ENCODE assay signal across 2 cellular contexts in genomic region chr13:27242642-27243185, GRCh38.
TF ChIP-seq lines count a peak whose summit lies in the region.

No MANE protein-coding gene starts in this region.

TF ChIP-seq in GM23338, 12 proteins besides CTCF, POLR2A, EP300 and RAD21:
- no peak for TF ChIP-seq POLR2AphosphoS5 (IDR thresholded peaks at IDR 0.05; ENCODE audit: low read depth)
- TF ChIP-seq ZNF114 (CRISPR knock-in tag; IDR thresholded peaks at IDR 0.05): no peak
TF ChIP-seq in GM23338: peak in this region for 0.

TF ChIP-seq in K562, 482 proteins besides CTCF, POLR2A, EP300 and RAD21 (continues in another document):
- 0 out of 4 replicates have a peak, but pooled peaks of 1 of the 2 experiments have one; percentile 34 for TF ChIP-seq TBL1XR1 (IDR thresholded peaks at IDR 0.05; ENCODE audit: low read length in 2 of 2)
- no peak for TF ChIP-seq PHF21A (IDR thresholded peaks at IDR 0.05; ENCODE audit: borderline replicate concordance, low read depth)
- TF ChIP-seq CBX3 (IDR thresholded peaks at IDR 0.05; ENCODE audit: borderline replicate concordance in 1 of 2, low read length in 2 of 2): no peak
- TF ChIP-seq TAL1 (IDR thresholded peaks at IDR 0.05): peak; percentile 80
- TF ChIP-seq ERF (CRISPR knock-in tag; IDR thresholded peaks at IDR 0.05): no peak
- TF ChIP-seq GTF2A2 (tag; IDR thresholded peaks at IDR 0.05): no peak
- TF ChIP-seq ZNF239 (CRISPR knock-in tag; IDR thresholded peaks at IDR 0.05): no peak
- peak; percentile 84 for TF ChIP-seq SMARCA4 (IDR thresholded peaks at IDR 0.05)
- TF ChIP-seq ZNF217 (CRISPR knock-in tag; IDR thresholded peaks at IDR 0.05): no peak
- TF ChIP-seq TFAM (CRISPR knock-in tag; conservative IDR thresholded peaks at IDR 0.05): no peak
- TF ChIP-seq ZNF586 (CRISPR knock-in tag; conservative IDR thresholded peaks at IDR 0.05): no peak
- TF ChIP-seq NELFE (IDR thresholded peaks at IDR 0.05; ENCODE audit: insufficient read depth, insufficient read length): no peak
- TF ChIP-seq RERE (CRISPR knock-in tag; IDR thresholded peaks at IDR 0.05; ENCODE audit: borderline replicate concordance): no peak
- TF ChIP-seq ZFX (CRISPR knock-in tag; IDR thresholded peaks at IDR 0.05): no peak
- TF ChIP-seq CREB3L1 (IDR thresholded peaks at IDR 0.05; ENCODE audit: borderline replicate concordance, low read depth): no peak
- no peak for TF ChIP-seq LCOR (CRISPR knock-in tag; IDR thresholded peaks at IDR 0.05)
- no peak for TF ChIP-seq MED1 (CRISPR knock-in tag; IDR thresholded peaks at IDR 0.05; ENCODE audit: borderline replicate concordance)
- no peak for TF ChIP-seq ZNF449 (CRISPR knock-in tag; IDR thresholded peaks at IDR 0.05)
- no peak for TF ChIP-seq POLR3G (IDR thresholded peaks at IDR 0.05; ENCODE audit: extremely low read depth, insufficient read length, insufficient replicate concordance)
- TF ChIP-seq HMGXB4 (CRISPR knock-in tag; IDR thresholded peaks at IDR 0.05): no peak
- no peak for TF ChIP-seq L3MBTL2 (IDR thresholded peaks at IDR 0.05)
- TF ChIP-seq ZNF280A (IDR thresholded peaks at IDR 0.05; ENCODE audit: low read depth, partially characterized antibody): no peak
- no peak for TF ChIP-seq JUN (IDR thresholded peaks at IDR 0.05; ENCODE audit: borderline replicate concordance, low read depth, low read length)
- TF ChIP-seq JUN (CRISPR knock-in tag; IDR thresholded peaks at IDR 0.05; ENCODE audit: borderline replicate concordance): no peak
- TF ChIP-seq SFPQ (IDR thresholded peaks at IDR 0.05; ENCODE audit: low read depth, low read length): no peak
- TF ChIP-seq HMG20B (CRISPR knock-in tag; IDR thresholded peaks at IDR 0.05): no peak
- TF ChIP-seq HDAC6 (IDR thresholded peaks at IDR 0.05; ENCODE audit: low read depth, low read length): no peak
- TF ChIP-seq ID3 (CRISPR knock-in tag; IDR thresholded peaks at IDR 0.05): no peak
- TF ChIP-seq ID3 (tag; IDR thresholded peaks at IDR 0.05): no peak
- TF ChIP-seq PRDM10 (IDR thresholded peaks at IDR 0.05; ENCODE audit: partially characterized antibody): no peak
- no peak for TF ChIP-seq SNRNP70 (optimal IDR thresholded peaks at IDR 0.05; ENCODE audit: low read depth, low read length)
- TF ChIP-seq NCOR1 (IDR thresholded peaks at IDR 0.05): peak; percentile 78
- TF ChIP-seq ZC3H11A (IDR thresholded peaks at IDR 0.05; ENCODE audit: low read depth, low read length): no peak
- no peak for TF ChIP-seq RBM39 (optimal IDR thresholded peaks at IDR 0.05; ENCODE audit: low read depth, low read length)
- TF ChIP-seq ZNF79 (CRISPR knock-in tag; IDR thresholded peaks at IDR 0.05; ENCODE audit: low read depth): no peak
- TF ChIP-seq DACH1 (IDR thresholded peaks at IDR 0.05; ENCODE audit: partially characterized antibody): peak; percentile 16
- TF ChIP-seq MEF2D (tag; conservative IDR thresholded peaks at IDR 0.05; ENCODE audit: low read depth): no peak
- no peak for TF ChIP-seq ETV6 (IDR thresholded peaks at IDR 0.05; ENCODE audit: borderline replicate concordance in 1 of 2, low read depth in 2 of 2, low read length in 1 of 2)
- TF ChIP-seq ETV6 (CRISPR knock-in tag; IDR thresholded peaks at IDR 0.05; ENCODE audit: borderline replicate concordance): no peak
- TF ChIP-seq E2F4 (CRISPR knock-in tag; IDR thresholded peaks at IDR 0.05; ENCODE audit: low read depth): no peak
- TF ChIP-seq HOXB6 (CRISPR knock-in tag; IDR thresholded peaks at IDR 0.05; ENCODE audit: borderline replicate concordance): no peak
- TF ChIP-seq SNAPC5 (CRISPR knock-in tag; IDR thresholded peaks at IDR 0.05): no peak
- TF ChIP-seq PRPF4 (IDR thresholded peaks at IDR 0.05; ENCODE audit: insufficient read depth, low read depth, low read length, poor library complexity, severe bottlenecking): no peak
- TF ChIP-seq JUND (IDR thresholded peaks at IDR 0.05; ENCODE audit: borderline replicate concordance, low read depth, low read length): no peak
- 0 out of 3 replicates have a peak, but pooled peaks have one; percentile 20 for TF ChIP-seq JUND (tag; IDR thresholded peaks at IDR 0.05; ENCODE audit: borderline replicate concordance, low read depth, low read length)
